In genomic region chr1:63976006-63976405, GRCh38 we compare ENCODE assay signal across 24 cellular contexts.
"Had no signal": no experiment of that assay in that cellular context is flagged by ENCODE, and none has a peak within 500 bp of the region (broad histone marks: within the 10 kb centered on the region; RNA-seq: fewer than 3 reads in every experiment).

No MANE protein-coding gene starts in this region.

- ATAC-seq: activated CD4-positive, alpha-beta T cell treated with anti-CD3 and anti-CD28 coated beads for 36 hours; activated CD8-positive, alpha-beta memory T cell treated with anti-CD3 and anti-CD28 coated beads, Interleukin-2, amount 10 ng/mL, durations not matched to agents 7 days and 5 days; activated CD8-positive, alpha-beta T cell treated with anti-CD3 and anti-CD28 coated beads, Interleukin-2, amount 10 ng/mL, durations not matched to agents 7 days and 5 days; activated naive CD4-positive, alpha-beta T cell treated with anti-CD3 and anti-CD28 coated beads, Interleukin-2, amount 50 U/mL, for 72 hours; left colon; natural killer cell; stimulated activated effector memory CD8-positive, alpha-beta T cell treated with anti-CD3 and anti-CD28 coated beads, Interleukin-12 subunit alpha, Interleukin-12 subunit beta, amount 100 ng/mL, for 72 hours; stimulated activated naive CD8-positive, alpha-beta T cell treated with anti-CD3 and anti-CD28 coated beads, Interleukin-15, amount 100 ng/mL, for 72 hours had no signal

- H3K9me3 Mint-ChIP-seq: activated T-helper 2 cell treated with anti-CD3 and anti-CD28 coated beads, Interferon-gamma antibody, Interleukin-2, Interleukin-4, amounts not matched to agents 10 μg/mL and 5 μg/mL and 100 μg/mL, durations not matched to agents 14 hours and 24 hours and 36 hours; brain; natural killer cell; stimulated activated naive CD8-positive, alpha-beta T cell treated with anti-CD3 and anti-CD28 coated beads, Interleukin-15, amount 100 ng/mL, for 72 hours; T-helper 2 cell treated with Interferon-gamma antibody and Interleukin-4, amounts not matched to agents 5 μg/mL and 100 μg/mL, for 36 hours had no signal

- H3K36me3 ChIP-seq: cardiac muscle cell, esophagus muscularis mucosa, tibial nerve had no signal

- H3K27ac Mint-ChIP-seq: activated CD4-positive, alpha-beta T cell treated with anti-CD3 and anti-CD28 coated beads for 36 hours; activated CD8-positive, alpha-beta memory T cell treated with anti-CD3 and anti-CD28 coated beads, Interleukin-2, amount 10 ng/mL, durations not matched to agents 7 days and 5 days; activated CD8-positive, alpha-beta T cell treated with anti-CD3 and anti-CD28 coated beads, Interleukin-2, amount 10 ng/mL, durations not matched to agents 7 days and 5 days; activated naive CD4-positive, alpha-beta T cell treated with anti-CD3 and anti-CD28 coated beads, Interleukin-2, amount 50 U/mL, for 72 hours; activated T-helper 2 cell treated with anti-CD3 and anti-CD28 coated beads, Interferon-gamma antibody, Interleukin-2, Interleukin-4, amounts not matched to agents 10 μg/mL and 5 μg/mL and 100 μg/mL, durations not matched to agents 14 hours and 24 hours and 36 hours; natural killer cell; stimulated activated effector memory CD8-positive, alpha-beta T cell treated with anti-CD3 and anti-CD28 coated beads, Interleukin-12 subunit alpha, Interleukin-12 subunit beta, amount 100 ng/mL, for 72 hours; T-helper 2 cell treated with Interferon-gamma antibody and Interleukin-4, amounts not matched to agents 5 μg/mL and 100 μg/mL, for 36 hours had no signal

- H3K4me3 Mint-ChIP-seq: activated CD4-positive, alpha-beta T cell treated with anti-CD3 and anti-CD28 coated beads for 36 hours; activated CD8-positive, alpha-beta memory T cell treated with anti-CD3 and anti-CD28 coated beads, Interleukin-2, amount 10 ng/mL, durations not matched to agents 7 days and 5 days; activated CD8-positive, alpha-beta T cell treated with anti-CD3 and anti-CD28 coated beads, Interleukin-2, amount 10 ng/mL, durations not matched to agents 7 days and 5 days; natural killer cell; stimulated activated effector memory CD8-positive, alpha-beta T cell treated with anti-CD3 and anti-CD28 coated beads, Interleukin-12 subunit alpha, Interleukin-12 subunit beta, amount 100 ng/mL, for 72 hours; stimulated activated naive CD8-positive, alpha-beta T cell treated with anti-CD3 and anti-CD28 coated beads, Interleukin-15, amount 100 ng/mL, for 72 hours; T-helper 2 cell treated with Interferon-gamma antibody and Interleukin-4, amounts not matched to agents 5 μg/mL and 100 μg/mL, for 36 hours had no signal

- DNase-seq: activated CD4-positive, alpha-beta T cell treated with anti-CD3 and anti-CD28 coated beads for 36 hours; activated CD4-positive, CD25-positive, alpha-beta regulatory T cell; activated CD8-positive, alpha-beta memory T cell treated with anti-CD3 and anti-CD28 coated beads, Interleukin-2, amount 10 ng/mL, durations not matched to agents 7 days and 5 days; activated CD8-positive, alpha-beta T cell treated with anti-CD3 and anti-CD28 coated beads, Interleukin-2, amount 10 ng/mL, durations not matched to agents 7 days and 5 days; activated T-cell treated with anti-CD3 and anti-CD28 coated beads, Interleukin-2, amount 50 U/mL, for 48 hours; cerebellar nuclear complex; cortex of kidney; foreskin melanocyte; islet precursor cell; left colon; natural killer cell; small intestine; stimulated activated CD4-positive, alpha-beta T cell treated with anti-CD3 and anti-CD28 coated beads, Interleukin-4, amount 100 ng/mL, for 24 hours; stimulated activated naive CD8-positive, alpha-beta T cell treated with anti-CD3 and anti-CD28 coated beads, Interleukin-15, amount 100 ng/mL, for 72 hours; substantia nigra; T-helper 1 cell had no signal

- H3K4me1 Mint-ChIP-seq: activated CD4-positive, alpha-beta T cell treated with anti-CD3 and anti-CD28 coated beads for 36 hours; activated CD8-positive, alpha-beta memory T cell treated with anti-CD3 and anti-CD28 coated beads, Interleukin-2, amount 10 ng/mL, durations not matched to agents 7 days and 5 days; brain; natural killer cell; stimulated activated effector memory CD8-positive, alpha-beta T cell treated with anti-CD3 and anti-CD28 coated beads, Interleukin-12 subunit alpha, Interleukin-12 subunit beta, amount 100 ng/mL, for 72 hours; stimulated activated naive CD8-positive, alpha-beta T cell treated with anti-CD3 and anti-CD28 coated beads, Interleukin-15, amount 100 ng/mL, for 72 hours had no signal

- H3K4me3 ChIP-seq: cardiac muscle cell, esophagus muscularis mucosa, tibial nerve had no signal

- H3K27me3 ChIP-seq: cardiac muscle cell, esophagus muscularis mucosa, tibial nerve had no signal

- H3K27ac ChIP-seq: cardiac muscle cell, esophagus muscularis mucosa, tibial nerve had no signal

- H3K9me3 ChIP-seq: esophagus muscularis mucosa, tibial nerve had no signal

- H3K27me3 Mint-ChIP-seq: activated CD4-positive, alpha-beta T cell treated with anti-CD3 and anti-CD28 coated beads for 36 hours; activated CD8-positive, alpha-beta memory T cell treated with anti-CD3 and anti-CD28 coated beads, Interleukin-2, amount 10 ng/mL, durations not matched to agents 7 days and 5 days had no signal

- H3K36me3 Mint-ChIP-seq: activated CD8-positive, alpha-beta memory T cell treated with anti-CD3 and anti-CD28 coated beads, Interleukin-2, amount 10 ng/mL, durations not matched to agents 7 days and 5 days; activated naive CD4-positive, alpha-beta T cell treated with anti-CD3 and anti-CD28 coated beads, Interleukin-2, amount 50 U/mL, for 72 hours; brain; natural killer cell; stimulated activated effector memory CD8-positive, alpha-beta T cell treated with anti-CD3 and anti-CD28 coated beads, Interleukin-12 subunit alpha, Interleukin-12 subunit beta, amount 100 ng/mL, for 72 hours had no signal
